ENCODE assay signal across 22 cellular contexts in genomic region chr7:84665339-84665738, GRCh38.
A peak's percentile ranks its signal among the peaks of the same experiment; 100 is the strongest.
DNase-seq lines count a peak whose midpoint lies in the region; ATAC-seq, FAIRE-seq and TF ChIP-seq lines count a peak whose summit lies in the region.
"Had no signal": no experiment of that assay in that cellular context is flagged by ENCODE, and none has a peak within 500 bp of the region (broad histone marks: within the 10 kb centered on the region; RNA-seq: fewer than 3 reads in every experiment).

No MANE protein-coding gene starts in this region.

- H3K36me3 ChIP-seq in K562 (ENCODE audit: control insufficient read depth, insufficient read depth, low read length) (no peaks in the 10 kb centered on the region), parathyroid adenoma (ENCODE audit: control insufficient read depth, insufficient read depth, low read length) (no peaks in the 10 kb centered on the region)
- H3K36me3 ChIP-seq: SJSA1 had no signal

- POLR2A ChIA-PET in K562 (lab: Yijun Ruan, JAX), result no interaction called here

- no peaks in the 10 kb centered on the region for H3K4me1 Mint-ChIP-seq in activated CD8-positive, alpha-beta memory T cell treated with anti-CD3 and anti-CD28 coated beads, Interleukin-2, amount 10 ng/mL, durations not matched to agents 7 days and 5 days

- no peak for TF ChIP-seq EP300 in K562 (IDR thresholded peaks at IDR 0.05; ENCODE audit: low read length)

- no peak overlapping the region for H3K9ac ChIP-seq in K562 (ENCODE audit: insufficient read depth in 1 of 2, low read depth in 2 of 2, low read length in 2 of 2)
- no peak overlapping the region for H3K9ac ChIP-seq in parathyroid adenoma

- H3K4me2 ChIP-seq in K562 (ENCODE audit: insufficient read depth, low read length) (no peak overlapping the region), parathyroid adenoma (ENCODE audit: low read length) (peak overlapping the region; percentile 61)

- BruUV-seq in K562 (replicated peaks; lab: Mats Ljungman, UMichigan), result no TSS peak

- H3K9me3 Mint-ChIP-seq in activated CD8-positive, alpha-beta memory T cell treated with anti-CD3 and anti-CD28 coated beads, Interleukin-2, amount 10 ng/mL, durations not matched to agents 7 days and 5 days (ENCODE audit: low read depth), result peaks cover 2% of the 10 kb centered on the region
- H3K9me3 Mint-ChIP-seq: CD8-positive, alpha-beta T cell; T-helper 1 cell treated with Interleukin-12 subunit alpha and Interleukin-12 subunit beta and Interleukin-4 antibody, amounts not matched to agents 30 μg/mL and 1 μg/mL, for 36 hours had no signal

- H3K27ac Mint-ChIP-seq in activated CD8-positive, alpha-beta memory T cell treated with anti-CD3 and anti-CD28 coated beads, Interleukin-2, amount 10 ng/mL, durations not matched to agents 7 days and 5 days, result no peak overlapping the region
- H3K27ac Mint-ChIP-seq: CD8-positive, alpha-beta T cell; T-helper 1 cell treated with Interleukin-12 subunit alpha and Interleukin-12 subunit beta and Interleukin-4 antibody, amounts not matched to agents 30 μg/mL and 1 μg/mL, for 36 hours had no signal

- no peaks in the 10 kb centered on the region for H4K20me1 ChIP-seq in K562 (replicated peaks; ENCODE audit: control insufficient read depth, insufficient read depth, low read length)

- WGBS in K562 (ENCODE audit: insufficient coverage, low coverage, missing lambda C conversion rate), result 76% methylated on average over 2 of the region's 2 CpGs

- CTCF ChIA-PET in K562 (lab: Yijun Ruan, JAX; ENCODE audit: low intra/inter-chr PET ratio), result no interaction called here
- CTCF ChIA-PET in activated CD8-positive, alpha-beta memory T cell treated with anti-CD3 and anti-CD28 coated beads, Interleukin-2, amount 10 ng/mL, durations not matched to agents 7 days and 5 days (lab: Charles Lee), result no interaction called here

- ATAC-seq in K562, result no peak; the same call in 2 of the 3 replicates
- ATAC-seq in activated CD8-positive, alpha-beta memory T cell treated with anti-CD3 and anti-CD28 coated beads, Interleukin-2, amount 10 ng/mL, durations not matched to agents 7 days and 5 days, result no peak
- ATAC-seq: CD8-positive, alpha-beta T cell; GM12878 had no signal

- DNase-seq in ELF-1 (ENCODE audit: low read depth, low spot score) (peak; percentile 5), NCI-H82 (lab: John Stamatoyannopoulos, UW) (peak; percentile 68), K562 (ENCODE audit: extremely low read depth in 1 of 4, low spot score in 3 of 4) (no peak), NCI-H1930 (lab: John Stamatoyannopoulos, UW) (no peak), HPDE6-E6E7 (ENCODE audit: extremely low spot score) (no peak)
- DNase-seq in activated CD8-positive, alpha-beta memory T cell treated with anti-CD3 and anti-CD28 coated beads, Interleukin-2, amount 10 ng/mL, durations not matched to agents 7 days and 5 days, result no peak
- DNase-seq: CD8-positive, alpha-beta T cell; DMS153; KG1; NCI-H1092; NCI-H1694 treated with DMSO at 0.1 percent for 48 hours; NCI-H510A treated with DMSO at 0.1 percent for 48 hours; NK-92 treated with Interleukin-12 subunit alpha and Interleukin-12 subunit beta, amount 100 ng/mL, for 24 hours; OCI-M1 had no signal

- H3K79me2 ChIP-seq in K562 (ENCODE audit: control insufficient read depth, insufficient read depth, low read length), result no peaks in the 10 kb centered on the region
- H3K79me2 ChIP-seq in parathyroid adenoma, result no peaks in the 10 kb centered on the region

- no peak for FAIRE-seq in K562 (lab: Jason Lieb, UNC)
- FAIRE-seq: GM12878, GM18507, GM19239 had no signal

- intact Hi-C loops in K562 (cut with micrococcal nuclease), result no loop called here

- TF ChIP-seq CTCF in K562 (IDR thresholded peaks at IDR 0.05 in 2 of 3, conservative IDR thresholded peaks at IDR 0.05 in 1 of 3; ENCODE audit: insufficient read depth in 2 of 3, low read depth in 1 of 3, low read length in 3 of 3) (no peak), parathyroid adenoma (IDR thresholded peaks at IDR 0.05) (no peak)

- H3K9me3 ChIP-seq in K562 (replicated peaks; ENCODE audit: control insufficient read depth, insufficient read depth, low read depth, low read length), result no peaks in the 10 kb centered on the region
- H3K9me3 ChIP-seq in parathyroid adenoma (ENCODE audit: control insufficient read depth, low read length), result no peaks in the 10 kb centered on the region
- H3K9me3 ChIP-seq: SJSA1 had no signal

- TF ChIP-seq POLR2A in K562 (conservative IDR thresholded peaks at IDR 0.05), result no peak

- H3K4me3 Mint-ChIP-seq in activated CD8-positive, alpha-beta memory T cell treated with anti-CD3 and anti-CD28 coated beads, Interleukin-2, amount 10 ng/mL, durations not matched to agents 7 days and 5 days, result no peak overlapping the region
- H3K4me3 Mint-ChIP-seq: CD8-positive, alpha-beta T cell; T-helper 1 cell treated with Interleukin-12 subunit alpha and Interleukin-12 subunit beta and Interleukin-4 antibody, amounts not matched to agents 30 μg/mL and 1 μg/mL, for 36 hours had no signal

- H3K4me3 ChIP-seq in K562 (no peak overlapping the region), parathyroid adenoma (ENCODE audit: low read depth, low read length) (no peak overlapping the region)
- H3K4me3 ChIP-seq: GM12878, SJSA1 had no signal

- no peaks in the 10 kb centered on the region for H3K27me3 ChIP-seq in K562 (ENCODE audit: control insufficient read depth in 2 of 2, insufficient read depth in 2 of 2, low read length in 2 of 2)
- H3K27me3 ChIP-seq in parathyroid adenoma (ENCODE audit: control insufficient read depth, insufficient read depth, low read length), result no peaks in the 10 kb centered on the region
- H3K27me3 ChIP-seq: SJSA1 had no signal

- H3K9me1 ChIP-seq in K562 (ENCODE audit: control insufficient read depth, insufficient read depth, low read length), result no peaks in the 10 kb centered on the region

- H2AFZ ChIP-seq in K562 (ENCODE audit: low read depth, low read length), result no peak overlapping the region
- no peak overlapping the region for H2AFZ ChIP-seq in parathyroid adenoma

- H3K4me1 ChIP-seq in K562 (replicated peaks in 1 of 2; ENCODE audit: control insufficient read depth in 2 of 2, insufficient read depth in 2 of 2, low read length in 2 of 2) (peaks cover 0 to 7% of the 10 kb centered on the region in 2 experiments; a peak in 2 of 5 replicates), parathyroid adenoma (no peaks in the 10 kb centered on the region)
- H3K4me1 ChIP-seq: SJSA1 had no signal

- no peaks in the 10 kb centered on the region for H3K27me3 Mint-ChIP-seq in activated CD8-positive, alpha-beta memory T cell treated with anti-CD3 and anti-CD28 coated beads, Interleukin-2, amount 10 ng/mL, durations not matched to agents 7 days and 5 days

- TF ChIP-seq RAD21 in K562 (CRISPR knock-in tag; conservative IDR thresholded peaks at IDR 0.05 in 1 of 2, IDR thresholded peaks at IDR 0.05 in 1 of 2), result no peak

- no peaks in the 10 kb centered on the region for H3K36me3 Mint-ChIP-seq in activated CD8-positive, alpha-beta memory T cell treated with anti-CD3 and anti-CD28 coated beads, Interleukin-2, amount 10 ng/mL, durations not matched to agents 7 days and 5 days
- H3K36me3 Mint-ChIP-seq: CD8-positive, alpha-beta T cell had no signal

- in situ Hi-C loops in K562 (cut with MboI), result no loop called here

- H3K27ac ChIP-seq in K562 (ENCODE audit: extremely low read depth, low read depth, low read length) (no peak overlapping the region), parathyroid adenoma (no peak overlapping the region)
- H3K27ac ChIP-seq: HL-60, RWPE1, SJSA1 had no signal

TF ChIP-seq in K562, 482 proteins besides CTCF, POLR2A, EP300 and RAD21:
- TF ChIP-seq C11orf30 (IDR thresholded peaks at IDR 0.05; ENCODE audit: low read depth) (peak; percentile 19; the same call in 1 of the 2 replicates), SP1 (CRISPR knock-in tag; IDR thresholded peaks at IDR 0.05) (no peak), SNRNP70 (optimal IDR thresholded peaks at IDR 0.05; ENCODE audit: low read depth, low read length) (no peak), ZNF143 (CRISPR knock-in tag; IDR thresholded peaks at IDR 0.05) (no peak), ZNF316 (IDR thresholded peaks at IDR 0.05) (peak; percentile 38), ZNF76 (CRISPR knock-in tag; IDR thresholded peaks at IDR 0.05; ENCODE audit: borderline replicate concordance) (no peak), NFIC (IDR thresholded peaks at IDR 0.05) (peak; percentile 30; the same call in 1 of the 2 replicates), POLR3A (IDR thresholded peaks at IDR 0.05; ENCODE audit: borderline replicate concordance, extremely low read depth, insufficient read depth, insufficient read length) (no peak), ZNF224 (CRISPR knock-in tag; IDR thresholded peaks at IDR 0.05) (no peak), ZNF57 (CRISPR knock-in tag; IDR thresholded peaks at IDR 0.05) (no peak)
- TF ChIP-seq, protein P1, sequence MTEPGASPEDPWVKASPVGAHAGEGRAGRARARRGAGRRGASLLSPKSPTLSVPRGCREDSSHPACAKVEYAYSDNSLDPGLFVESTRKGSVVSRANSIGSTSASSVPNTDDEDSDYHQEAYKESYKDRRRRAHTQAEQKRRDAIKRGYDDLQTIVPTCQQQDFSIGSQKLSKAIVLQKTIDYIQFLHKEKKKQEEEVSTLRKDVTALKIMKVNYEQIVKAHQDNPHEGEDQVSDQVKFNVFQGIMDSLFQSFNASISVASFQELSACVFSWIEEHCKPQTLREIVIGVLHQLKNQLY (CRISPR knock-in tag; conservative IDR thresholded peaks at IDR 0.05), result no peak

Comparison
In these comparisons a context has a peak if more than half of its experiments do, and no peak if none do; other contexts are left out.
1. DNase-seq: peak in ELF-1 (single experiment) and NCI-H82 (single experiment); none in K562 (0 of 4), NCI-H1930 (0 of 2), activated CD8-positive, alpha-beta memory T cell treated with anti-CD3 and anti-CD28 coated beads, Interleukin-2, amount 10 ng/mL, durations not matched to agents 7 days and 5 days (single experiment) and HPDE6-E6E7 (single experiment).